ENCODE assay signal across 8 cellular contexts in genomic region chr7:139075031-139075652, GRCh38. TPM values are rescaled to one million over a fixed set of nuclear protein-coding genes. Genes with fewer than 3 reads are reported as not detected.
A peak's percentile ranks its signal among the peaks of the same experiment; 100 is the strongest.
DNase-seq lines count a peak whose midpoint lies in the region; ATAC-seq lines count a peak whose summit lies in the region.

No MANE protein-coding gene starts in this region.

- H3K27me3 Mint-ChIP-seq in activated CD4-positive, alpha-beta T cell treated with anti-CD3 and anti-CD28 coated beads, Interleukin-2, amount 10 ng/mL, durations not matched to agents 7 days and 5 days, result no peaks in the 10 kb centered on the region

- CTCF ChIA-PET in activated CD4-positive, alpha-beta T cell treated with anti-CD3 and anti-CD28 coated beads, Interleukin-2, amount 10 ng/mL, durations not matched to agents 7 days and 5 days (lab: Charles Lee), result interaction anchor here (0.6 to 19.6 kb wide), 24 partner anchors 9 to 191 kb away, joined by 3 to 225 read pairs (median 5); partner anchors contain the start of gene ZC3HAV1L

- peaks cover 63% of the 10 kb centered on the region for H3K4me1 Mint-ChIP-seq in activated CD4-positive, alpha-beta T cell treated with anti-CD3 and anti-CD28 coated beads, Interleukin-2, amount 10 ng/mL, durations not matched to agents 7 days and 5 days

- ATAC-seq in GM19324 (IDR thresholded peaks at IDR 0.05; ENCODE audit: low FRiP score, unreplicated experiment) (peak; percentile 76), HG03442 (IDR thresholded peaks at IDR 0.05; ENCODE audit: unreplicated experiment) (peak; percentile 85)

- POLR2A ChIA-PET in activated CD4-positive, alpha-beta T cell treated with anti-CD3 and anti-CD28 coated beads, Interleukin-2, amount 10 ng/mL, durations not matched to agents 7 days and 5 days (lab: Charles Lee), result interaction anchor here (0.7 kb wide), 1 partner anchor 9 kb away, joined by 3 read pairs; no protein-coding TSS in a partner anchor

- DNase-seq in CD1c-positive myeloid dendritic cell (ENCODE audit: extremely low spot score), result peak; percentile 89
- peak; percentile 88 for DNase-seq in NCI-H460 (ENCODE audit: extremely low read depth, low read depth)
- peak; percentile 83 for DNase-seq in activated CD4-positive, alpha-beta T cell treated with anti-CD3 and anti-CD28 coated beads, Interleukin-2, amount 10 ng/mL, durations not matched to agents 7 days and 5 days
- peak; percentile 70 for DNase-seq in ecto neural progenitor cell (ENCODE audit: low spot score)
- peak; percentile 82 to 86 for DNase-seq in lung microvascular endothelial cell (ENCODE audit: low read depth in 2 of 2)
- DNase-seq in stimulated activated CD8-positive, alpha-beta memory T cell treated with anti-CD3 and anti-CD28 coated beads, Interleukin-4, amount 100 ng/mL, for 1 hour (ENCODE audit: low read depth in 2 of 2, low spot score in 1 of 2), result peak; percentile 31 to 46

- H3K9me3 Mint-ChIP-seq in activated CD4-positive, alpha-beta T cell treated with anti-CD3 and anti-CD28 coated beads, Interleukin-2, amount 10 ng/mL, durations not matched to agents 7 days and 5 days, result no peaks in the 10 kb centered on the region

- H3K36me3 Mint-ChIP-seq in activated CD4-positive, alpha-beta T cell treated with anti-CD3 and anti-CD28 coated beads, Interleukin-2, amount 10 ng/mL, durations not matched to agents 7 days and 5 days (ENCODE audit: low read depth), result peaks cover 77% of the 10 kb centered on the region

- peak overlapping the region; percentile 70 for H3K27ac Mint-ChIP-seq in activated CD4-positive, alpha-beta T cell treated with anti-CD3 and anti-CD28 coated beads, Interleukin-2, amount 10 ng/mL, durations not matched to agents 7 days and 5 days

- H3K4me3 Mint-ChIP-seq in activated CD4-positive, alpha-beta T cell treated with anti-CD3 and anti-CD28 coated beads, Interleukin-2, amount 10 ng/mL, durations not matched to agents 7 days and 5 days, result peak overlapping the region; percentile 54

RNA-seq across cellular contexts. Expression of gene ZC3HAV1, which starts 34.4 kb away (rescaled TPM):
- 43.7 and 45.8 TPM in 2 replicates for total RNA-seq in NCI-H460 (2014; rRNA removed; shearing (Covaris generic))
- 17.5 and 22.0 TPM in 2 replicates for polyA plus RNA-seq in NCI-H460 (2014; cell fraction: nucleus; rRNA removed)
- 100 to 1,000 TPM; 124 to 129 TPM for total RNA-seq in activated CD4-positive, alpha-beta T cell treated with anti-CD3 and anti-CD28 coated beads, Interleukin-2, amount 10 ng/mL, durations not matched to agents 7 days and 5 days
- 30.3 and 30.8 TPM in 2 replicates for total RNA-seq in lung microvascular endothelial cell

RNA-seq across cellular contexts. Expression of gene ZC3HAV1L, which starts 39.3 kb away (rescaled TPM):
- 11.4 and 12.4 TPM in 2 replicates for total RNA-seq in NCI-H460 (2014; rRNA removed; shearing (Covaris generic))
- 12.0 and 18.9 TPM in 2 replicates for polyA plus RNA-seq in NCI-H460 (2014; cell fraction: nucleus; rRNA removed)
- 10 to 100 TPM; 14.9 to 16.5 TPM for total RNA-seq in activated CD4-positive, alpha-beta T cell treated with anti-CD3 and anti-CD28 coated beads, Interleukin-2, amount 10 ng/mL, durations not matched to agents 7 days and 5 days
- total RNA-seq in lung microvascular endothelial cell, result 11.1 and 16.1 TPM in 2 replicates

Comparison
In these comparisons a context has a peak if more than half of its experiments do, and no peak if none do; other contexts are left out.
1. Peak in every context shown above with its lines: DNase-seq and ATAC-seq.
2. DNase-seq: peak in every context shown above with its lines; median percentile 89 in CD1c-positive myeloid dendritic cell; 88 in NCI-H460; 84 in lung microvascular endothelial cell; 83 in activated CD4-positive, alpha-beta T cell treated with anti-CD3 and anti-CD28 coated beads, Interleukin-2, amount 10 ng/mL, durations not matched to agents 7 days and 5 days; 70 in ecto neural progenitor cell; 38 in stimulated activated CD8-positive, alpha-beta memory T cell treated with anti-CD3 and anti-CD28 coated beads, Interleukin-4, amount 100 ng/mL, for 1 hour.